13 cellular contexts compared by ENCODE assay signal in genomic region chr3:196275126-196275525, GRCh38. TPM values are rescaled to one million over a fixed set of nuclear protein-coding genes. Genes with fewer than 3 reads are reported as not detected.
DNase-seq lines count a peak whose midpoint lies in the region; ATAC-seq, FAIRE-seq and TF ChIP-seq lines count a peak whose summit lies in the region.
"Had no signal": no experiment of that assay in that cellular context is flagged by ENCODE, and none has a peak within 500 bp of the region (broad histone marks: within the 10 kb centered on the region; RNA-seq: fewer than 3 reads in every experiment).

No MANE protein-coding gene starts in this region.

- H3K4me3 ChIP-seq in cardiac fibroblast (replicated peaks in 1 of 2; ENCODE audit: low read depth in 2 of 2, low read length in 2 of 2) (no peak overlapping the region), spleen (no peak overlapping the region), transverse colon (no peak overlapping the region), pancreas (no peak overlapping the region)

- no peak for TF ChIP-seq EP300 in transverse colon (IDR thresholded peaks at IDR 0.05; ENCODE audit: low read depth)

- H3K27me3 Mint-ChIP-seq in activated CD4-positive, alpha-beta T cell treated with anti-CD3 and anti-CD28 coated beads, Interleukin-2, amount 10 ng/mL, durations not matched to agents 7 days and 5 days: no peaks in the 10 kb centered on the region

- WGBS in spleen, 5 donors: 91 to 95% (median 94%) methylated on average over 4 to 5 of the region's 5 CpGs
- 92% methylated on average over 4 to 5 of the region's 5 CpGs for WGBS in transverse colon (ENCODE audit: low coverage in 1 of 2), 2 donors
- 92 to 93% methylated on average over 4 to 5 of the region's 5 CpGs for WGBS in pancreas, 2 donors

- peaks cover 3% of the 10 kb centered on the region for H3K9me3 Mint-ChIP-seq in activated CD4-positive, alpha-beta T cell treated with anti-CD3 and anti-CD28 coated beads, Interleukin-2, amount 10 ng/mL, durations not matched to agents 7 days and 5 days

- peak overlapping the region; percentile 92 for H3K27ac Mint-ChIP-seq in activated CD4-positive, alpha-beta T cell treated with anti-CD3 and anti-CD28 coated beads, Interleukin-2, amount 10 ng/mL, durations not matched to agents 7 days and 5 days

- H3K27ac ChIP-seq in spleen (peak overlapping the region; percentile 58 to 79 (median 70)), transverse colon (no peak overlapping the region), pancreas (no peak overlapping the region)

- CTCF ChIA-PET in activated CD4-positive, alpha-beta T cell treated with anti-CD3 and anti-CD28 coated beads, Interleukin-2, amount 10 ng/mL, durations not matched to agents 7 days and 5 days (lab: Charles Lee): interaction anchor here (0.7 to 1.2 kb wide), 2 partner anchors 13 to 246 kb away, joined by 3 to 4 read pairs; partner anchors contain the start of gene PCYT1A

- H3K36me3 ChIP-seq in spleen: peaks cover 0 to 38% (median 11%) of the 10 kb centered on the region in 6 donors
- H3K36me3 ChIP-seq in transverse colon: peaks cover 0 to 6% (median 2%) of the 10 kb centered on the region in 4 donors
- H3K36me3 ChIP-seq in pancreas: peaks cover 0 to 6% (median 0%) of the 10 kb centered on the region in 3 donors

- FAIRE-seq in pancreas (lab: Jason Lieb, UNC): no peak
- FAIRE-seq: A204.1, bronchial epithelial cell, D721Med had no signal

- TF ChIP-seq CTCF in cardiac fibroblast (IDR thresholded peaks at IDR 0.05; ENCODE audit: low read depth, low read length): no peak
- TF ChIP-seq CTCF in spleen (IDR thresholded peaks at IDR 0.05 in 8 of 11, conservative IDR thresholded peaks at IDR 0.05 in 3 of 11): no peak
- TF ChIP-seq CTCF in transverse colon (IDR thresholded peaks at IDR 0.05): no peak
- no peak for TF ChIP-seq CTCF in pancreas (IDR thresholded peaks at IDR 0.05)

- intact Hi-C loops in spleen (cut with DNase I; ENCODE audit: low total_unique reads) (no loop called here), transverse colon (cut with DNase I; ENCODE audit: low total_unique reads) (no loop called here), left colon (cut with DNase I, micrococcal nuclease) (no loop called here), pancreas (cut with DNase I) (no loop called here)

- no peak for ATAC-seq in left colon
- ATAC-seq in pancreas: no peak

- no peak for DNase-seq in activated CD4-positive, alpha-beta T cell treated with anti-CD3 and anti-CD28 coated beads, Interleukin-2, amount 10 ng/mL, durations not matched to agents 7 days and 5 days
- DNase-seq in activated CD4-positive, alpha-beta T cell treated with anti-CD3 and anti-CD28 coated beads for 1 hour: no peak
- DNase-seq in OCI-M1 (lab: John Stamatoyannopoulos, UW) (peak; percentile 39), cardiac fibroblast (ENCODE audit: low read depth in 2 of 2) (peak; percentile 17 to 32), spleen (no peak), transverse colon (no peak), left colon (no peak), pancreas (no peak)
- DNase-seq: KG1, retina had no signal

- TF ChIP-seq POLR2A in spleen (IDR thresholded peaks at IDR 0.05) (no peak), transverse colon (IDR thresholded peaks at IDR 0.05) (no peak)

- POLR2A ChIA-PET in activated CD4-positive, alpha-beta T cell treated with anti-CD3 and anti-CD28 coated beads, Interleukin-2, amount 10 ng/mL, durations not matched to agents 7 days and 5 days (lab: Charles Lee): interaction anchor here (0.6 kb wide), 1 partner anchor 219 kb away, joined by 5 read pairs; no protein-coding TSS in a partner anchor

- H3K36me3 Mint-ChIP-seq in activated CD4-positive, alpha-beta T cell treated with anti-CD3 and anti-CD28 coated beads, Interleukin-2, amount 10 ng/mL, durations not matched to agents 7 days and 5 days (ENCODE audit: low read depth): peaks cover 42% of the 10 kb centered on the region

- in situ Hi-C loops in transverse colon (cut with MboI; ENCODE audit: low pct_ligation_motif_present in 1 of 4, low pct_unique_long_range_greater_than_20kb in 1 of 4, low sequenced_read_pairs in 3 of 4): no loop called here

- peak overlapping the region; percentile 69 for H3K4me3 Mint-ChIP-seq in activated CD4-positive, alpha-beta T cell treated with anti-CD3 and anti-CD28 coated beads, Interleukin-2, amount 10 ng/mL, durations not matched to agents 7 days and 5 days

- peaks cover 63% of the 10 kb centered on the region for H3K4me1 Mint-ChIP-seq in activated CD4-positive, alpha-beta T cell treated with anti-CD3 and anti-CD28 coated beads, Interleukin-2, amount 10 ng/mL, durations not matched to agents 7 days and 5 days

- H3K27me3 ChIP-seq in spleen (replicated peaks in 1 of 7): no peaks in the 10 kb centered on the region
- H3K27me3 ChIP-seq in transverse colon: no peaks in the 10 kb centered on the region
- H3K27me3 ChIP-seq in pancreas: no peaks in the 10 kb centered on the region

- H3K4me1 ChIP-seq in spleen: peaks cover 2 to 64% (median 28%) of the 10 kb centered on the region in 6 donors
- peaks cover 3 to 25% (median 9%) of the 10 kb centered on the region in 4 donors for H3K4me1 ChIP-seq in transverse colon
- H3K4me1 ChIP-seq in pancreas: peaks cover 8 to 9% (median 9%) of the 10 kb centered on the region in 3 donors

- no peaks in the 10 kb centered on the region for H3K9me3 ChIP-seq in spleen
- H3K9me3 ChIP-seq in transverse colon: no peaks in the 10 kb centered on the region
- H3K9me3 ChIP-seq in pancreas: no peaks in the 10 kb centered on the region

RNA-seq across cellular contexts. Expression of gene PCYT1A, which starts 12.4 kb away (rescaled TPM):
- total RNA-seq in activated CD4-positive, alpha-beta T cell treated with anti-CD3 and anti-CD28 coated beads, Interleukin-2, amount 10 ng/mL, durations not matched to agents 7 days and 5 days: 10 to 100 TPM; 69.5 to 69.7 TPM
- total RNA-seq in spleen: 100 to 1,000 TPM in 3 of 7 donors, 10 to 100 TPM in 4; 63.2 to 128 (median 94.9) TPM
- polyA plus RNA-seq in spleen: 10 to 100 TPM; 10.6 to 27.1 (median 24.9) TPM
- 100 to 1,000 TPM in 1 of 4 donors, 10 to 100 TPM in 3; 50.1 to 104 (median 76.2) TPM for total RNA-seq in transverse colon
- total RNA-seq in left colon: 10 to 100 TPM; 57.7 to 64.6 TPM
- 10 to 100 TPM; 14.1 to 26.0 (median 18.1) TPM for total RNA-seq in pancreas
- 10 to 100 TPM; 15.7 to 16.8 TPM for polyA plus RNA-seq in pancreas

RNA-seq across cellular contexts. Expression of gene DYNLT2B, which starts 42.9 kb away (rescaled TPM):
- 10 to 100 TPM; 20.3 to 23.0 TPM for total RNA-seq in activated CD4-positive, alpha-beta T cell treated with anti-CD3 and anti-CD28 coated beads, Interleukin-2, amount 10 ng/mL, durations not matched to agents 7 days and 5 days
- total RNA-seq in spleen: 10 to 100 TPM in 1 of 7 donors, 1 to 10 TPM in 6; 1.7 to 10.4 (median 4.8) TPM
- polyA plus RNA-seq in spleen: 10 to 100 TPM; 15.1 to 21.3 (median 17.2) TPM
- total RNA-seq in transverse colon: 1 to 10 TPM in 3 of 4 donors, not detected in 1; 2.4 to 4.4 (median 3.7) TPM
- 1 to 10 TPM; 1.7 to 2.2 TPM for total RNA-seq in left colon
- 1 to 10 TPM; 2.2 to 4.0 (median 2.6) TPM for total RNA-seq in pancreas
- polyA plus RNA-seq in pancreas: 10 to 100 TPM in 1 of 2 donors, 1 to 10 TPM in 1; 7.9 to 19.5 TPM

RNA-seq across cellular contexts. Expression of gene SLC51A, which starts 58.8 kb away (rescaled TPM):
- total RNA-seq in activated CD4-positive, alpha-beta T cell treated with anti-CD3 and anti-CD28 coated beads, Interleukin-2, amount 10 ng/mL, durations not matched to agents 7 days and 5 days: not detected
- 10 to 100 TPM in 1 of 7 donors, 1 to 10 TPM in 6; 2.0 to 14.6 (median 4.1) TPM for total RNA-seq in spleen
- 1 to 10 TPM in 1 of 3 donors, under 1 TPM in 2; 0.30 to 1.1 (median 0.54) TPM for polyA plus RNA-seq in spleen
- total RNA-seq in transverse colon: 100 to 1,000 TPM in 1 of 4 donors, 10 to 100 TPM in 2, 1 to 10 TPM in 1; 7.2 to 123 (median 40.5) TPM
- total RNA-seq in left colon: 10 to 100 TPM in 1 of 2 donors, under 1 TPM in 1; 0.46 to 86.3 TPM
- total RNA-seq in pancreas: under 1 TPM in 2 of 6 donors, not detected in 4; 0.19 to 0.37 TPM
- polyA plus RNA-seq in pancreas: 1 to 10 TPM in 1 of 2 donors, under 1 TPM in 1; 0.23 to 1.2 TPM
- total RNA-seq: bronchial epithelial cell had no signal

Comparison
In these comparisons a context has a peak if more than half of its experiments do, and no peak if none do; other contexts are left out.
1. DNase-seq: peak in OCI-M1 (single experiment) and cardiac fibroblast (2 of 2); none in activated CD4-positive, alpha-beta T cell treated with anti-CD3 and anti-CD28 coated beads, Interleukin-2, amount 10 ng/mL, durations not matched to agents 7 days and 5 days (single experiment), activated CD4-positive, alpha-beta T cell treated with anti-CD3 and anti-CD28 coated beads for 1 hour (single experiment), spleen (single experiment), transverse colon (single experiment), left colon (0 of 2) and pancreas (0 of 6).
2. H3K27ac ChIP-seq: peak in spleen (8 of 8); none in transverse colon (0 of 4) and pancreas (0 of 4).